Comparison of ENCODE assay signal across 8 cellular contexts in genomic region chr13:27425918-27426630, GRCh38. TPM values are rescaled to one million over a fixed set of nuclear protein-coding genes. Genes with fewer than 3 reads are reported as not detected.
DNase-seq lines count a peak whose midpoint lies in the region; ATAC-seq and TF ChIP-seq lines count a peak whose summit lies in the region.

No MANE protein-coding gene starts in this region.

- no peak for TF ChIP-seq CTCF in lower leg skin (IDR thresholded peaks at IDR 0.05)

- WGBS in lower leg skin, 2 donors = 11 to 25% methylated on average over 17 of the region's 17 CpGs

- no peak for TF ChIP-seq POLR2A in lower leg skin (IDR thresholded peaks at IDR 0.05)

- intact Hi-C loops in lower leg skin (cut with DNase I; ENCODE audit: low total_unique reads) = no loop called here

- no peak overlapping the region for H3K4me3 ChIP-seq in lower leg skin (ENCODE audit: low read depth, poor library complexity, severe bottlenecking)

- peak; percentile 48 for ATAC-seq in GM18508 (IDR thresholded peaks at IDR 0.05; ENCODE audit: insufficient read depth, unreplicated experiment)
- peak; percentile 62 for ATAC-seq in HG03064 (IDR thresholded peaks at IDR 0.05; ENCODE audit: low read depth, unreplicated experiment)

- DNase-seq in A172 (ENCODE audit: low spot score) (peak; percentile 90), NCI-H446 treated with DMSO at 0.1 percent for 48 hours (lab: John Stamatoyannopoulos, UW) (peak; percentile 14), dermis microvascular lymphatic vessel endothelial cell (ENCODE audit: low read depth in 2 of 2) (peak; percentile 76 to 92), lower leg skin (ENCODE audit: low spot score in 2 of 2) (peak; percentile 83 to 93)
- DNase-seq in activated CD4-positive, alpha-beta T cell treated with anti-CD3 and anti-CD28 coated beads for 48 hours = peak; percentile 79
- peak in 2 of 3 donors; percentile 55 to 61 for DNase-seq in stimulated activated CD4-positive, alpha-beta T cell treated with anti-CD3 and anti-CD28 coated beads, TNF-alpha, amount 100 ng/mL, for 48 hours (ENCODE audit: low read depth in 3 of 3)

RNA-seq across cellular contexts. Expression of gene GTF3A, which starts 1.7 kb away (rescaled TPM):
- total RNA-seq in A172 (2014; rRNA removed; shearing (Covaris generic)) = 150 and 155 TPM in 2 replicates
- total RNA-seq in dermis microvascular lymphatic vessel endothelial cell = 99.8 and 106 TPM in 2 replicates
- total RNA-seq in lower leg skin = 100 to 1,000 TPM in 2 of 4 donors, 10 to 100 TPM in 2; 96.6 to 162 (median 101) TPM

RNA-seq across cellular contexts. Expression of gene MTIF3, which starts 24.3 kb away (rescaled TPM):
- total RNA-seq in A172 (2014; rRNA removed; shearing (Covaris generic)) = 77.4 and 113 TPM in 2 replicates
- total RNA-seq in dermis microvascular lymphatic vessel endothelial cell (33.9 and 37.0 TPM in 2 replicates), lower leg skin (10 to 100 TPM; 46.1 to 98.1 (median 70.8) TPM)

Comparison
In these comparisons a context has a peak if more than half of its experiments do, and no peak if none do; other contexts are left out.
1. DNase-seq: peak in every context shown above with its lines; median percentile 90 in A172; 88 in lower leg skin; 84 in dermis microvascular lymphatic vessel endothelial cell; 79 in activated CD4-positive, alpha-beta T cell treated with anti-CD3 and anti-CD28 coated beads for 48 hours; 58 in stimulated activated CD4-positive, alpha-beta T cell treated with anti-CD3 and anti-CD28 coated beads, TNF-alpha, amount 100 ng/mL, for 48 hours; 14 in NCI-H446 treated with DMSO at 0.1 percent for 48 hours.